1 cellular context compared by ENCODE assay signal in genomic region chr7:143008007-143008901, GRCh38.
TF ChIP-seq lines count a peak whose summit lies in the region.

No MANE protein-coding gene starts in this region.

TF ChIP-seq in SK-N-SH treated with all-trans-retinoic acid at 6 μM for 48 hours, 23 proteins besides CTCF, POLR2A, EP300 and RAD21 (continued from another document):
- TF ChIP-seq, protein P1, sequence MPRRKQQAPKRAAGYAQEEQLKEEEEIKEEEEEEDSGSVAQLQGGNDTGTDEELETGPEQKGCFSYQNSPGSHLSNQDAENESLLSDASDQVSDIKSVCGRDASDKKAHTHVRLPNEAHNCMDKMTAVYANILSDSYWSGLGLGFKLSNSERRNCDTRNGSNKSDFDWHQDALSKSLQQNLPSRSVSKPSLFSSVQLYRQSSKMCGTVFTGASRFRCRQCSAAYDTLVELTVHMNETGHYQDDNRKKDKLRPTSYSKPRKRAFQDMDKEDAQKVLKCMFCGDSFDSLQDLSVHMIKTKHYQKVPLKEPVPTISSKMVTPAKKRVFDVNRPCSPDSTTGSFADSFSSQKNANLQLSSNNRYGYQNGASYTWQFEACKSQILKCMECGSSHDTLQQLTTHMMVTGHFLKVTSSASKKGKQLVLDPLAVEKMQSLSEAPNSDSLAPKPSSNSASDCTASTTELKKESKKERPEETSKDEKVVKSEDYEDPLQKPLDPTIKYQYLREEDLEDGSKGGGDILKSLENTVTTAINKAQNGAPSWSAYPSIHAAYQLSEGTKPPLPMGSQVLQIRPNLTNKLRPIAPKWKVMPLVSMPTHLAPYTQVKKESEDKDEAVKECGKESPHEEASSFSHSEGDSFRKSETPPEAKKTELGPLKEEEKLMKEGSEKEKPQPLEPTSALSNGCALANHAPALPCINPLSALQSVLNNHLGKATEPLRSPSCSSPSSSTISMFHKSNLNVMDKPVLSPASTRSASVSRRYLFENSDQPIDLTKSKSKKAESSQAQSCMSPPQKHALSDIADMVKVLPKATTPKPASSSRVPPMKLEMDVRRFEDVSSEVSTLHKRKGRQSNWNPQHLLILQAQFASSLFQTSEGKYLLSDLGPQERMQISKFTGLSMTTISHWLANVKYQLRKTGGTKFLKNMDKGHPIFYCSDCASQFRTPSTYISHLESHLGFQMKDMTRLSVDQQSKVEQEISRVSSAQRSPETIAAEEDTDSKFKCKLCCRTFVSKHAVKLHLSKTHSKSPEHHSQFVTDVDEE (CRISPR knock-in tag; IDR thresholded peaks at IDR 0.05), result no peak
- TF ChIP-seq TCF4 (CRISPR knock-in tag; IDR thresholded peaks at IDR 0.05; ENCODE audit: borderline replicate concordance) (no peak), ARNTL (CRISPR knock-in tag; IDR thresholded peaks at IDR 0.05; ENCODE audit: borderline replicate concordance, low read depth) (no peak), ZFP30 (CRISPR knock-in tag; IDR thresholded peaks at IDR 0.05) (no peak), ZNF70 (CRISPR knock-in tag; IDR thresholded peaks at IDR 0.05) (no peak), ZNF8 (CRISPR knock-in tag; IDR thresholded peaks at IDR 0.05) (no peak), SNAI2 (CRISPR knock-in tag; IDR thresholded peaks at IDR 0.05) (no peak), BACH2 (CRISPR knock-in tag; IDR thresholded peaks at IDR 0.05; ENCODE audit: borderline replicate concordance) (no peak)
- TF ChIP-seq, protein P2, sequence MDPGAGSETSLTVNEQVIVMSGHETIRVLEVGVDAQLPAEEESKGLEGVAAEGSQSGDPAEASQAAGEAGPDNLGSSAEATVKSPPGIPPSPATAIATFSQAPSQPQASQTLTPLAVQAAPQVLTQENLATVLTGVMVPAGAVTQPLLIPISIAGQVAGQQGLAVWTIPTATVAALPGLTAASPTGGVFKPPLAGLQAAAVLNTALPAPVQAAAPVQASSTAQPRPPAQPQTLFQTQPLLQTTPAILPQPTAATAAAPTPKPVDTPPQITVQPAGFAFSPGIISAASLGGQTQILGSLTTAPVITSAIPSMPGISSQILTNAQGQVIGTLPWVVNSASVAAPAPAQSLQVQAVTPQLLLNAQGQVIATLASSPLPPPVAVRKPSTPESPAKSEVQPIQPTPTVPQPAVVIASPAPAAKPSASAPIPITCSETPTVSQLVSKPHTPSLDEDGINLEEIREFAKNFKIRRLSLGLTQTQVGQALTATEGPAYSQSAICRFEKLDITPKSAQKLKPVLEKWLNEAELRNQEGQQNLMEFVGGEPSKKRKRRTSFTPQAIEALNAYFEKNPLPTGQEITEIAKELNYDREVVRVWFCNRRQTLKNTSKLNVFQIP (CRISPR knock-in tag; IDR thresholded peaks at IDR 0.05; ENCODE audit: borderline replicate concordance, low read depth), result no peak
